12 cellular contexts compared by ENCODE assay signal in genomic region chr3:159458010-159458409, GRCh38.
DNase-seq lines count a peak whose midpoint lies in the region; ATAC-seq and TF ChIP-seq lines count a peak whose summit lies in the region.
"Had no signal": no experiment of that assay in that cellular context is flagged by ENCODE, and none has a peak within 500 bp of the region (broad histone marks: within the 10 kb centered on the region; RNA-seq: fewer than 3 reads in every experiment).

No MANE protein-coding gene starts in this region.

- H3K4me3 ChIP-seq in SJSA1, result no peak overlapping the region
- no peak overlapping the region for H3K4me3 ChIP-seq in fibroblast of the aortic adventitia (ENCODE audit: low read depth, low read length)
- H3K4me3 ChIP-seq in CD8-positive, alpha-beta T cell (ENCODE audit: low read depth, low read length), result no peak overlapping the region
- H3K4me3 ChIP-seq: adrenal gland had no signal

- H3K27me3 Mint-ChIP-seq in CD8-positive, alpha-beta T cell (ENCODE audit: low read depth), result no peaks in the 10 kb centered on the region
- H3K27me3 Mint-ChIP-seq: activated CD4-positive, alpha-beta T cell treated with anti-CD3 and anti-CD28 coated beads for 36 hours had no signal

- H3K27me3 ChIP-seq in SJSA1 (replicated peaks), result no peaks in the 10 kb centered on the region
- H3K27me3 ChIP-seq in CD8-positive, alpha-beta T cell (ENCODE audit: insufficient read depth, low read length), result no peaks in the 10 kb centered on the region
- H3K27me3 ChIP-seq: adrenal gland had no signal

- no peak for TF ChIP-seq CTCF in fibroblast of the aortic adventitia (IDR thresholded peaks at IDR 0.05; ENCODE audit: insufficient read depth, low read length)
- TF ChIP-seq CTCF in CD8-positive, alpha-beta T cell (IDR thresholded peaks at IDR 0.05), result no peak

- CTCF ChIA-PET in CD8-positive, alpha-beta T cell (lab: Charles Lee), result no interaction called here

- no peak overlapping the region for H3K4me3 Mint-ChIP-seq in CD8-positive, alpha-beta T cell
- H3K4me3 Mint-ChIP-seq: activated CD4-positive, alpha-beta T cell treated with anti-CD3 and anti-CD28 coated beads for 36 hours had no signal

- H3K4me1 ChIP-seq in SJSA1 (replicated peaks), result peaks cover 5% of the 10 kb centered on the region
- H3K4me1 ChIP-seq in CD8-positive, alpha-beta T cell (ENCODE audit: insufficient read depth, low read length), result no peaks in the 10 kb centered on the region
- H3K4me1 ChIP-seq: adrenal gland had no signal

- no peaks in the 10 kb centered on the region for H3K4me1 Mint-ChIP-seq in CD8-positive, alpha-beta T cell (ENCODE audit: low read depth)
- H3K4me1 Mint-ChIP-seq: activated CD4-positive, alpha-beta T cell treated with anti-CD3 and anti-CD28 coated beads for 36 hours had no signal

- intact Hi-C loops in CD8-positive, alpha-beta T cell (cut with DNase I, micrococcal nuclease), result no loop called here

- H3K36me3 Mint-ChIP-seq in CD8-positive, alpha-beta T cell, result no peaks in the 10 kb centered on the region

- peak; percentile 24 for DNase-seq in DMS 273 (lab: John Stamatoyannopoulos, UW; ENCODE audit: unreplicated experiment)
- DNase-seq in DMS 273 treated with DMSO at 0.1 percent for 48 hours (lab: John Stamatoyannopoulos, UW), result no peak
- peak; percentile 65 to 73 for DNase-seq in SJSA1 (ENCODE audit: low read depth in 1 of 2, low spot score in 2 of 2)
- DNase-seq in fibroblast of the aortic adventitia (ENCODE audit: low read depth), result peak; percentile 89
- peak; percentile 12 for DNase-seq in smooth muscle cell of the brain vasculature (ENCODE audit: low read depth, low spot score)
- no peak for DNase-seq in NCI-H128 (lab: John Stamatoyannopoulos, UW; ENCODE audit: unreplicated experiment)
- no peak for DNase-seq in CD8-positive, alpha-beta T cell
- no peak for DNase-seq in stimulated activated naive CD4-positive, alpha-beta T cell treated with Interleukin-2 at 50 U/mL for 16 hours (lab: John Stamatoyannopoulos, UW)
- DNase-seq: activated CD4-positive, alpha-beta T cell treated with anti-CD3 and anti-CD28 coated beads for 36 hours had no signal

- peak overlapping the region; percentile 22; the same call in 1 of the 2 replicates for H3K27ac ChIP-seq in SJSA1
- no peak overlapping the region for H3K27ac ChIP-seq in CD8-positive, alpha-beta T cell (ENCODE audit: low read depth, low read length)
- H3K27ac ChIP-seq: 22Rv1, adrenal gland had no signal

- no peaks in the 10 kb centered on the region for H3K9me3 ChIP-seq in SJSA1 (replicated peaks)
- H3K9me3 ChIP-seq in CD8-positive, alpha-beta T cell (ENCODE audit: low read length), result no peaks in the 10 kb centered on the region
- H3K9me3 ChIP-seq: adrenal gland had no signal

- H3K36me3 ChIP-seq in SJSA1, result no peaks in the 10 kb centered on the region
- H3K36me3 ChIP-seq in CD8-positive, alpha-beta T cell (ENCODE audit: insufficient read depth, low read length), result no peaks in the 10 kb centered on the region
- H3K36me3 ChIP-seq: adrenal gland had no signal

- H3K9me3 Mint-ChIP-seq in CD8-positive, alpha-beta T cell, result peaks cover 3% of the 10 kb centered on the region

- no peak for ATAC-seq in CD8-positive, alpha-beta T cell
- ATAC-seq: activated CD4-positive, alpha-beta T cell treated with anti-CD3 and anti-CD28 coated beads for 36 hours had no signal

- no peak overlapping the region for H3K27ac Mint-ChIP-seq in CD8-positive, alpha-beta T cell
- H3K27ac Mint-ChIP-seq: activated CD4-positive, alpha-beta T cell treated with anti-CD3 and anti-CD28 coated beads for 36 hours; progenitor cell of endocrine pancreas had no signal

- POLR2A ChIA-PET in CD8-positive, alpha-beta T cell (lab: Charles Lee), result no interaction called here

Comparison
In these comparisons a context has a peak if more than half of its experiments do, and no peak if none do; other contexts are left out.
1. DNase-seq: peak in DMS 273 (single experiment), SJSA1 (2 of 2), fibroblast of the aortic adventitia (single experiment) and smooth muscle cell of the brain vasculature (single experiment); none in DMS 273 treated with DMSO at 0.1 percent for 48 hours (single experiment), NCI-H128 (single experiment), CD8-positive, alpha-beta T cell (0 of 7) and stimulated activated naive CD4-positive, alpha-beta T cell treated with Interleukin-2 at 50 U/mL for 16 hours (single experiment).